ENCODE assay signal across 1 cellular context in the genomic region with DNA sequence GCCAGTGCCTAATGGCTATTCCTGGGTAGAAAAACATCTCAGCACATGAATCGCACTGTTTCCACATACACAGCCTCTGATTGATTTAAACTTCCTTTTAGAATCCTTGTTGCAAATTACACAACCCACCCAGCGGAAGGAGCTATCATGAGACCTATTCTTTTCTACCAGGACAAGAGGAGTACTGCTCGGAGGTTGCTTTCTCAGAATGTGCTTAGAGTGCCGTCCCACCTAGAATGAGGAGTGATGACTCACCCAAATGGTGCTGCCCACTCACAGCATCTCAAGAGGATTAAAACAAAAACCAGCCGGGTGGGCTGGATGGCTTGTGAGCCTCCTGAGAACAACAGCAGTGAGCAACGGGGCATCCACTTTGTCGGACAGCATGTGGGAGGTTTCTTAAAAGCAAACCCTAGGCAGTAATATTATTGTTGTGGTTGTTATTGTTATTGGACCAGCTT.
TF ChIP-seq lines count a peak whose summit lies in the region.

No MANE protein-coding gene starts in this region.

TF ChIP-seq in WTC11, 78 proteins besides CTCF, POLR2A, EP300 and RAD21 (continued from another document):
- TF ChIP-seq, protein P1, sequence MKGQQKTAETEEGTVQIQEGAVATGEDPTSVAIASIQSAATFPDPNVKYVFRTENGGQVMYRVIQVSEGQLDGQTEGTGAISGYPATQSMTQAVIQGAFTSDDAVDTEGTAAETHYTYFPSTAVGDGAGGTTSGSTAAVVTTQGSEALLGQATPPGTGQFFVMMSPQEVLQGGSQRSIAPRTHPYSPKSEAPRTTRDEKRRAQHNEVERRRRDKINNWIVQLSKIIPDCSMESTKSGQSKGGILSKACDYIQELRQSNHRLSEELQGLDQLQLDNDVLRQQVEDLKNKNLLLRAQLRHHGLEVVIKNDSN (CRISPR knock-in tag; IDR thresholded peaks at IDR 0.05), result no peak
